6 cellular contexts compared by ENCODE assay signal in genomic region chr20:41727681-41728080, GRCh38.
DNase-seq lines count a peak whose midpoint lies in the region; ATAC-seq, FAIRE-seq and TF ChIP-seq lines count a peak whose summit lies in the region.
"Not testable (repeated sequence)": the region's sequence is repeated elsewhere in the genome, so short reads cannot be mapped to it uniquely, and the experiment has no call there.

No MANE protein-coding gene starts in this region.

- not testable (repeated sequence) for H3K36me3 ChIP-seq in K562 (ENCODE audit: control insufficient read depth, insufficient read depth, low read length); HepG2 (replicated peaks in 1 of 2; ENCODE audit: control insufficient read depth in 1 of 2, insufficient read depth in 2 of 2, low read length in 2 of 2); testis (ENCODE audit: low read depth, missing control alignments)

- H2AFZ ChIP-seq in K562 (ENCODE audit: low read depth, low read length); HepG2 (ENCODE audit: low read length): not testable (repeated sequence)

- ATAC-seq in A549, K562, HepG2: not testable (repeated sequence)

- not testable (repeated sequence) for TF ChIP-seq CTCF in A549 (IDR thresholded peaks at IDR 0.05); K562 (IDR thresholded peaks at IDR 0.05 in 2 of 3, conservative IDR thresholded peaks at IDR 0.05 in 1 of 3; ENCODE audit: insufficient read depth in 2 of 3, low read depth in 1 of 3, low read length in 3 of 3); HepG2 (CRISPR knock-in tag; IDR thresholded peaks at IDR 0.05); neural crest cell (conservative IDR thresholded peaks at IDR 0.05); testis (IDR thresholded peaks at IDR 0.05)

- H3K4me3 ChIP-seq in A549; K562; HepG2 (replicated peaks in 1 of 3; ENCODE audit: insufficient read depth in 1 of 3, low read depth in 2 of 3, low read length in 3 of 3); testis: not testable (repeated sequence)

- not testable (repeated sequence) for H3K79me2 ChIP-seq in K562 (ENCODE audit: control insufficient read depth, insufficient read depth, low read length); HepG2 (ENCODE audit: insufficient read depth, low read length)

- not testable (repeated sequence) for FAIRE-seq in A549 (lab: Jason Lieb, UNC); HepG2 (lab: Jason Lieb, UNC)
- FAIRE-seq in K562 (lab: Jason Lieb, UNC): peak; percentile 6

- not testable (repeated sequence) for DNase-seq in A549 (ENCODE audit: low read depth in 1 of 2, low spot score in 1 of 2); K562 (ENCODE audit: extremely low read depth in 1 of 4, low spot score in 3 of 4); HepG2 (ENCODE audit: low spot score); neural crest cell (ENCODE audit: low read depth, low spot score)
- DNase-seq in NAMALWA (ENCODE audit: low spot score) (peak; percentile 22), testis (peak; percentile 16)

- not testable (repeated sequence) for H3K27me3 Mint-ChIP-seq in neural crest cell (ENCODE audit: low read depth)

- in situ Hi-C loops in K562 (cut with MboI): not testable (repeated sequence)
- in situ Hi-C loops in HepG2 (cut with HindIII; ENCODE audit: extremely low pct_ligation_motif_present, low pct_unique_long_range_greater_than_20kb): loop anchor here (25.0 kb wide), 1 partner anchor 810 kb away; no protein-coding TSS in a partner anchor

- not testable (repeated sequence) for H3K9ac ChIP-seq in K562 (ENCODE audit: insufficient read depth in 1 of 2, low read depth in 2 of 2, low read length in 2 of 2); HepG2 (ENCODE audit: insufficient read depth, low read depth, low read length)

- POLR2A ChIA-PET in A549 (lab: Yijun Ruan, JAX); K562 (lab: Yijun Ruan, JAX); HepG2 (lab: Yijun Ruan, JAX): not testable (repeated sequence)

- H3K27ac Mint-ChIP-seq in neural crest cell (ENCODE audit: unreplicated experiment): peak overlapping the region; percentile 87

- H3K4me3 Mint-ChIP-seq in neural crest cell: not testable (repeated sequence)

- not testable (repeated sequence) for H4K20me1 ChIP-seq in K562 (replicated peaks; ENCODE audit: control insufficient read depth, insufficient read depth, low read length); HepG2 (ENCODE audit: insufficient read depth, low read length)

- H3K4me1 ChIP-seq in A549; K562 (replicated peaks in 1 of 2; ENCODE audit: control insufficient read depth in 2 of 2, insufficient read depth in 2 of 2, low read length in 2 of 2); HepG2 (ENCODE audit: insufficient read depth, low read length); testis: not testable (repeated sequence)

- H3K36me3 Mint-ChIP-seq in neural crest cell (ENCODE audit: low read depth): not testable (repeated sequence)

- H3K4me1 Mint-ChIP-seq in neural crest cell: not testable (repeated sequence)

- H3K9me3 Mint-ChIP-seq in neural crest cell: not testable (repeated sequence)

- TF ChIP-seq POLR2A in A549 (IDR thresholded peaks at IDR 0.05; ENCODE audit: low read length); K562 (conservative IDR thresholded peaks at IDR 0.05); HepG2 (IDR thresholded peaks at IDR 0.05; ENCODE audit: insufficient read depth in 1 of 2, low read depth in 2 of 2, low read length in 2 of 2); testis (IDR thresholded peaks at IDR 0.05): not testable (repeated sequence)

- TF ChIP-seq EP300 in A549 (IDR thresholded peaks at IDR 0.05); K562 (IDR thresholded peaks at IDR 0.05; ENCODE audit: low read length); HepG2 (IDR thresholded peaks at IDR 0.05; ENCODE audit: low read depth in 2 of 2, low read length in 2 of 2); HepG2 (CRISPR knock-in tag; IDR thresholded peaks at IDR 0.05; ENCODE audit: borderline replicate concordance): not testable (repeated sequence)

- BruUV-seq in K562 (replicated peaks; lab: Mats Ljungman, UMichigan); HepG2 (replicated peaks; lab: Mats Ljungman, UMichigan): not testable (repeated sequence)

- intact Hi-C loops in K562 (cut with micrococcal nuclease); HepG2 (cut with micrococcal nuclease; ENCODE audit: unreplicated experiment); testis (cut with DNase I; ENCODE audit: low total_unique reads): not testable (repeated sequence)

- not testable (repeated sequence) for TF ChIP-seq RAD21 in A549 (conservative IDR thresholded peaks at IDR 0.05 in 1 of 2, IDR thresholded peaks at IDR 0.05 in 1 of 2); K562 (CRISPR knock-in tag; conservative IDR thresholded peaks at IDR 0.05 in 1 of 2, IDR thresholded peaks at IDR 0.05 in 1 of 2); HepG2 (CRISPR knock-in tag; IDR thresholded peaks at IDR 0.05)

- not testable (repeated sequence) for H3K9me3 ChIP-seq in A549; K562 (replicated peaks; ENCODE audit: control insufficient read depth, insufficient read depth, low read depth, low read length); HepG2 (ENCODE audit: low read length); testis

- not testable (repeated sequence) for H3K27ac ChIP-seq in A549; K562 (ENCODE audit: extremely low read depth, low read depth, low read length); HepG2 (ENCODE audit: extremely low read length, insufficient read depth, low read length); testis

- not testable (repeated sequence) for H3K27me3 ChIP-seq in K562 (ENCODE audit: control insufficient read depth in 2 of 2, insufficient read depth in 2 of 2, low read length in 2 of 2); HepG2 (ENCODE audit: control insufficient read depth in 1 of 2, insufficient read depth in 2 of 2, low read length in 2 of 2); testis

- 37% methylated on average over 6 of the region's 6 CpGs for WGBS in A549 (ENCODE audit: missing lambda C conversion rate)
- 63% methylated on average over 6 of the region's 6 CpGs for WGBS in K562 (ENCODE audit: insufficient coverage, low coverage, missing lambda C conversion rate)
- WGBS in HepG2 (ENCODE audit: low lambda C conversion rate): 47% methylated on average over 6 of the region's 6 CpGs
- WGBS in testis, 2 donors: 78 to 84% methylated on average over 6 of the region's 6 CpGs

- H3K4me2 ChIP-seq in A549; K562 (ENCODE audit: insufficient read depth, low read length); HepG2 (ENCODE audit: low read depth, low read length): not testable (repeated sequence)

- not testable (repeated sequence) for H3K9me1 ChIP-seq in K562 (ENCODE audit: control insufficient read depth, insufficient read depth, low read length)

- CTCF ChIA-PET in A549 (lab: Yijun Ruan, JAX); K562 (lab: Yijun Ruan, JAX; ENCODE audit: low intra/inter-chr PET ratio); HepG2 (lab: Yijun Ruan, JAX; ENCODE audit: low intra/inter-chr PET ratio, low total read pairs): not testable (repeated sequence)

TF ChIP-seq in A549, 52 proteins besides CTCF, POLR2A, EP300 and RAD21:
- peak; percentile 18 for TF ChIP-seq MAFK (IDR thresholded peaks at IDR 0.05; ENCODE audit: partially characterized antibody)

TF ChIP-seq in K562, 482 proteins besides CTCF, POLR2A, EP300 and RAD21:
- TF ChIP-seq NFYB (IDR thresholded peaks at IDR 0.05; ENCODE audit: extremely low read depth, insufficient read length) (peak; percentile 87), RBM25 (IDR thresholded peaks at IDR 0.05; ENCODE audit: low read depth, low read length, severe bottlenecking) (peak; percentile 17), C11orf30 (IDR thresholded peaks at IDR 0.05; ENCODE audit: low read depth) (peak; percentile 20; the same call in 1 of the 2 replicates), ZNF316 (IDR thresholded peaks at IDR 0.05) (peak; percentile 66), CC2D1A (IDR thresholded peaks at IDR 0.05) (0 out of 2 replicates have a peak, but pooled peaks have one; percentile 28), MBD2 (IDR thresholded peaks at IDR 0.05; ENCODE audit: borderline replicate concordance, low read depth) (peak; percentile 39; the same call in 1 of the 2 replicates), ASH1L (IDR thresholded peaks at IDR 0.05; ENCODE audit: borderline replicate concordance, low read depth, partially characterized antibody) (peak; percentile 70)

TF ChIP-seq in HepG2, 621 proteins besides CTCF, POLR2A, EP300 and RAD21:
- TF ChIP-seq NFYB (CRISPR knock-in tag; IDR thresholded peaks at IDR 0.05) (peak; percentile 51; the same call in 1 of the 2 replicates), MAFK (conservative IDR thresholded peaks at IDR 0.05 in 1 of 2, IDR thresholded peaks at IDR 0.05 in 1 of 2; ENCODE audit: low read length in 2 of 2) (peak in 1 of 2 experiments; percentile 34; a peak in 2 of 4 replicates), MAFF (IDR thresholded peaks at IDR 0.05; ENCODE audit: low read depth, low read length) (peak; percentile 30; the same call in 1 of the 2 replicates)
